In the genomic region with DNA sequence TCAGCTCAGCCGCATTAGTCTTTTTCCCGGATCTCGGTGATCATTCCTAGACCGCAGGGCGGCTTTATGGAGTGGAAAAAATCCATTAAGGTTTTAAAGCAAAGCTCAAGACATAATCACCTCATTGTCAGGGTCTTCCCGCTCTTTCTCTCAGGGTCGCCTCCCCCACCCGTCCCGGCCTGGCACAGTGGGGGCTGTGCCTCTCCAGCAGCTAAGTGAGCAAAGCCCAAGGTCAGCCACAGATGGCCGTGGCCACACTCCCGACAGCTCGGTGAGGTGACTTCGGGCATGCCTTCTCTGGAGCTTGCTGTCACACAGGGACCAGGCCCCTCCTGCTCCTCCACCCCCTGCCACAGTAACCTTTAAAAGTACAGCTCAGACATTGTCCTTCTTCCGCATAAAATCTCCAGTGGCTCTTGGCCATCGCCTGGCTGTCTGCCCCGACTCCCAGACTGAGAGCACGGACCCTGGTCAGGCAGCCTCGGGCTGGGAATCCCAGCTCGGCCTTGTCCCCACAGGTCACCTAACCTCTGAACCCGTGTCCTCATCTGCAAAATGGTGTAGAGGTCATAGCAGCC, we compare ENCODE assay signal across 3 cellular contexts.
TF ChIP-seq lines count a peak whose summit lies in the region.

No MANE protein-coding gene starts in this region.

TF ChIP-seq in HepG2, 621 proteins besides CTCF, POLR2A, EP300 and RAD21 (continues in another document):
- TF ChIP-seq NR2F6 (IDR thresholded peaks at IDR 0.05) (no peak), NR2F6 (CRISPR knock-in tag; IDR thresholded peaks at IDR 0.05) (no peak), ZNF501 (CRISPR knock-in tag; IDR thresholded peaks at IDR 0.05) (no peak), ZNF160 (CRISPR knock-in tag; IDR thresholded peaks at IDR 0.05) (no peak)
- TF ChIP-seq, protein P1, sequence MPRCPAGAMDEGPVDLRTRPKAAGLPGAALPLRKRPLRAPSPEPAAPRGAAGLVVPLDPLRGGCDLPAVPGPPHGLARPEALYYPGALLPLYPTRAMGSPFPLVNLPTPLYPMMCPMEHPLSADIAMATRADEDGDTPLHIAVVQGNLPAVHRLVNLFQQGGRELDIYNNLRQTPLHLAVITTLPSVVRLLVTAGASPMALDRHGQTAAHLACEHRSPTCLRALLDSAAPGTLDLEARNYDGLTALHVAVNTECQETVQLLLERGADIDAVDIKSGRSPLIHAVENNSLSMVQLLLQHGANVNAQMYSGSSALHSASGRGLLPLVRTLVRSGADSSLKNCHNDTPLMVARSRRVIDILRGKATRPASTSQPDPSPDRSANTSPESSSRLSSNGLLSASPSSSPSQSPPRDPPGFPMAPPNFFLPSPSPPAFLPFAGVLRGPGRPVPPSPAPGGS (CRISPR knock-in tag; IDR thresholded peaks at IDR 0.05) = no peak
- TF ChIP-seq, protein P2, sequence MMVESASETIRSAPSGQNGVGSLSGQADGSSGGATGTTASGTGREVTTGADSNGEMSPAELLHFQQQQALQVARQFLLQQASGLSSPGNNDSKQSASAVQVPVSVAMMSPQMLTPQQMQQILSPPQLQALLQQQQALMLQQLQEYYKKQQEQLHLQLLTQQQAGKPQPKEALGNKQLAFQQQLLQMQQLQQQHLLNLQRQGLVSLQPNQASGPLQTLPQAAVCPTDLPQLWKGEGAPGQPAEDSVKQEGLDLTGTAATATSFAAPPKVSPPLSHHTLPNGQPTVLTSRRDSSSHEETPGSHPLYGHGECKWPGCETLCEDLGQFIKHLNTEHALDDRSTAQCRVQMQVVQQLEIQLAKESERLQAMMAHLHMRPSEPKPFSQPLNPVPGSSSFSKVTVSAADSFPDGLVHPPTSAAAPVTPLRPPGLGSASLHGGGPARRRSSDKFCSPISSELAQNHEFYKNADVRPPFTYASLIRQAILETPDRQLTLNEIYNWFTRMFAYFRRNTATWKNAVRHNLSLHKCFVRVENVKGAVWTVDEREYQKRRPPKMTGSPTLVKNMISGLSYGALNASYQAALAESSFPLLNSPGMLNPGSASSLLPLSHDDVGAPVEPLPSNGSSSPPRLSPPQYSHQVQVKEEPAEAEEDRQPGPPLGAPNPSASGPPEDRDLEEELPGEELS (CRISPR knock-in tag; IDR thresholded peaks at IDR 0.05) = no peak
- TF ChIP-seq, protein P3, sequence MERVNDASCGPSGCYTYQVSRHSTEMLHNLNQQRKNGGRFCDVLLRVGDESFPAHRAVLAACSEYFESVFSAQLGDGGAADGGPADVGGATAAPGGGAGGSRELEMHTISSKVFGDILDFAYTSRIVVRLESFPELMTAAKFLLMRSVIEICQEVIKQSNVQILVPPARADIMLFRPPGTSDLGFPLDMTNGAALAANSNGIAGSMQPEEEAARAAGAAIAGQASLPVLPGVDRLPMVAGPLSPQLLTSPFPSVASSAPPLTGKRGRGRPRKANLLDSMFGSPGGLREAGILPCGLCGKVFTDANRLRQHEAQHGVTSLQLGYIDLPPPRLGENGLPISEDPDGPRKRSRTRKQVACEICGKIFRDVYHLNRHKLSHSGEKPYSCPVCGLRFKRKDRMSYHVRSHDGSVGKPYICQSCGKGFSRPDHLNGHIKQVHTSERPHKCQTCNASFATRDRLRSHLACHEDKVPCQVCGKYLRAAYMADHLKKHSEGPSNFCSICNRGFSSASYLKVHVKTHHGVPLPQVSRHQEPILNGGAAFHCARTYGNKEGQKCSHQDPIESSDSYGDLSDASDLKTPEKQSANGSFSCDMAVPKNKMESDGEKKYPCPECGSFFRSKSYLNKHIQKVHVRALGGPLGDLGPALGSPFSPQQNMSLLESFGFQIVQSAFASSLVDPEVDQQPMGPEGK (CRISPR knock-in tag; IDR thresholded peaks at IDR 0.05) = peak; percentile 30; the same call in 1 of the 2 replicates

TF ChIP-seq in SK-N-SH, 30 proteins besides CTCF, POLR2A, EP300 and RAD21:
- no peak for TF ChIP-seq TEAD4 (IDR thresholded peaks at IDR 0.05; ENCODE audit: borderline replicate concordance, insufficient read depth)
- no peak for TF ChIP-seq FOXM1 (IDR thresholded peaks at IDR 0.05; ENCODE audit: low read depth)

TF ChIP-seq in HEK293T, 16 proteins besides CTCF, POLR2A, EP300 and RAD21:
- TF ChIP-seq TARDBP (IDR thresholded peaks at IDR 0.05) (no peak), ELF4 (IDR thresholded peaks at IDR 0.05) (no peak), BHLHE40 (IDR thresholded peaks at IDR 0.05; ENCODE audit: borderline replicate concordance) (no peak), NFRKB (IDR thresholded peaks at IDR 0.05) (no peak), HDGF (IDR thresholded peaks at IDR 0.05; ENCODE audit: borderline replicate concordance) (no peak), CTBP1 (IDR thresholded peaks at IDR 0.05; ENCODE audit: borderline replicate concordance) (no peak), ARNT (IDR thresholded peaks at IDR 0.05) (no peak), ZNF384 (IDR thresholded peaks at IDR 0.05) (no peak), FOXA1 (IDR thresholded peaks at IDR 0.05) (no peak), FOXK2 (IDR thresholded peaks at IDR 0.05) (no peak), FOXM1 (IDR thresholded peaks at IDR 0.05; ENCODE audit: borderline replicate concordance) (no peak), LEF1 (IDR thresholded peaks at IDR 0.05; ENCODE audit: borderline replicate concordance) (no peak), SP1 (IDR thresholded peaks at IDR 0.05) (no peak), L3MBTL2 (conservative IDR thresholded peaks at IDR 0.05) (no peak), SUZ12 (IDR thresholded peaks at IDR 0.05) (no peak)
- TF ChIP-seq, protein P4, sequence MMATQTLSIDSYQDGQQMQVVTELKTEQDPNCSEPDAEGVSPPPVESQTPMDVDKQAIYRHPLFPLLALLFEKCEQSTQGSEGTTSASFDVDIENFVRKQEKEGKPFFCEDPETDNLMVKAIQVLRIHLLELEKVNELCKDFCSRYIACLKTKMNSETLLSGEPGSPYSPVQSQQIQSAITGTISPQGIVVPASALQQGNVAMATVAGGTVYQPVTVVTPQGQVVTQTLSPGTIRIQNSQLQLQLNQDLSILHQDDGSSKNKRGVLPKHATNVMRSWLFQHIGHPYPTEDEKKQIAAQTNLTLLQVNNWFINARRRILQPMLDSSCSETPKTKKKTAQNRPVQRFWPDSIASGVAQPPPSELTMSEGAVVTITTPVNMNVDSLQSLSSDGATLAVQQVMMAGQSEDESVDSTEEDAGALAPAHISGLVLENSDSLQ (IDR thresholded peaks at IDR 0.05) = no peak
